Comparison of ENCODE assay signal across 8 cellular contexts in the genomic region with DNA sequence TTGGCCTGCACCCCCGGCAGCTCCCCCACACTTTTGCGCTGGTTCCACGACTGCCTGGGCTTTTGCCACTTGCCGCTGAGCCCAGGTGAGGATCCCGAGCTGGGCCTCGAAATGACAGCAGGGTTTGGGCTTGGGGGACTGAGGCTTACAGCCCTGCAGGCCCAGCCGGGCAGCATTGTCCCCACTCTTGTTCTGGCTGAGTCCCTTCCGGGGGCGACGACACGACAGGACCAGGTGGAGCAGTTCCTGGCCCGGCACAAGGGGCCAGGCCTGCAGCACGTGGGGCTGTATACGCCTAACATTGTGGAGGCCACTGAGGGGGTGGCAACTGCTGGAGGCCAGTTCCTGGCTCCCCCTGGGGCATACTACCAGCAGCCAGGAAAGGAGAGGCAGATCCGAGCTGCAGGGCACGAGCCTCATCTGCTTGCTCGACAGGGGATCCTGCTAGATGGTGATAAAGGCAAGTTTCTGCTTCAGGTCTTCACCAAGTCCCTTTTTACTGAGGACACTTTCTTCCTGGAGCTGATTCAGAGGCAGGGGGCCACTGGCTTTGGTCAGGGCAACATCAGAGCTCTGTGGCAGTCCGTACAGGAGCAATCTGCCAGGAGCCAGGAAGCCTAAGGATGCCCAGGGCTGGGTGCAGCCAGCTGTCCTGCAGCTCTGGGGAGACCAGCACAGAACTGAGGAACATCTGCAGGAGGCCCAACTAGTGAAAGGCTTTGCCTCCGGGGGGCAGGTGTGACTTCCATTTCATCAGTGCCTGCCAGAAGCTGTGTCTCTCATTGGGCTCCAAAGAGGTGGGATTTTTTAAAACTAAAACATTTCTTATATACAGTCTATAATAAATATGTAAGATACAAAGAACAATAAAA. TPM values are rescaled to one million over a fixed set of nuclear protein-coding genes. Genes with fewer than 3 reads are reported as not detected.
DNase-seq lines count a peak whose midpoint lies in the region; ATAC-seq, FAIRE-seq and TF ChIP-seq lines count a peak whose summit lies in the region.

No MANE protein-coding gene starts in this region.

- H3K36me3 Mint-ChIP-seq in astrocyte (ENCODE audit: low read depth, unreplicated experiment), result peaks cover 4% of the 10 kb centered on the region
- peaks cover 9% of the 10 kb centered on the region for H3K36me3 Mint-ChIP-seq in neural progenitor cell

- H3K4me1 Mint-ChIP-seq in astrocyte (ENCODE audit: low read depth, unreplicated experiment) (peaks cover 7% of the 10 kb centered on the region), neural progenitor cell (peaks cover 32% of the 10 kb centered on the region)

- H3K4me1 ChIP-seq in HUES64 (ENCODE audit: insufficient read depth, low read length) (peaks cover 20% of the 10 kb centered on the region), astrocyte (ENCODE audit: insufficient read depth, low read length) (peaks cover 10% of the 10 kb centered on the region), neural progenitor cell (peaks cover 17% of the 10 kb centered on the region), GM23248 (ENCODE audit: insufficient read depth) (0 out of 2 replicates have a peak, but pooled peaks cover 3% of the 10 kb centered on the region)

- no peaks in the 10 kb centered on the region for H3K9me3 ChIP-seq in HUES64 (ENCODE audit: insufficient read depth, low read depth, low read length)
- no peaks in the 10 kb centered on the region for H3K9me3 ChIP-seq in astrocyte (ENCODE audit: insufficient read depth, low read depth, low read length)
- no peaks in the 10 kb centered on the region for H3K9me3 ChIP-seq in neural progenitor cell (ENCODE audit: low read depth)
- no peaks in the 10 kb centered on the region for H3K9me3 ChIP-seq in GM23248 (ENCODE audit: low read depth)

- no peaks in the 10 kb centered on the region for H3K9me2 ChIP-seq in GM23248 (ENCODE audit: insufficient read depth)

- peak overlapping the region; percentile 48 for H3K27ac ChIP-seq in HUES64 (ENCODE audit: low read depth, low read length)
- H3K27ac ChIP-seq in astrocyte (ENCODE audit: low read depth, low read length), result no peak overlapping the region
- H3K27ac ChIP-seq in neural progenitor cell, result peak overlapping the region; percentile 34
- H3K27ac ChIP-seq in GM23248, result no peak overlapping the region

- TF ChIP-seq CTCF in astrocyte (IDR thresholded peaks at IDR 0.05; ENCODE audit: insufficient read depth, low read depth, low read length), result no peak
- TF ChIP-seq CTCF in neural progenitor cell (IDR thresholded peaks at IDR 0.05), result no peak

- H4K20me1 ChIP-seq in astrocyte (ENCODE audit: insufficient read depth, low read length) (no peaks in the 10 kb centered on the region), neural progenitor cell (ENCODE audit: low read depth) (no peaks in the 10 kb centered on the region), GM23248 (ENCODE audit: insufficient read depth) (no peaks in the 10 kb centered on the region)

- H3K27me3 ChIP-seq in HUES64 (ENCODE audit: insufficient read depth, low read length) (no peaks in the 10 kb centered on the region), astrocyte (ENCODE audit: insufficient read depth, low read length) (no peaks in the 10 kb centered on the region), neural progenitor cell (no peaks in the 10 kb centered on the region), GM23248 (replicated peaks; ENCODE audit: insufficient read depth) (no peaks in the 10 kb centered on the region)

- H3K9me3 Mint-ChIP-seq in astrocyte (ENCODE audit: unreplicated experiment), result no peaks in the 10 kb centered on the region
- no peaks in the 10 kb centered on the region for H3K9me3 Mint-ChIP-seq in neural progenitor cell

- no peak overlapping the region for H3K27ac Mint-ChIP-seq in astrocyte (ENCODE audit: unreplicated experiment)
- H3K27ac Mint-ChIP-seq in neural progenitor cell, result no peak overlapping the region

- H3K4me3 Mint-ChIP-seq in astrocyte (ENCODE audit: unreplicated experiment) (peak overlapping the region; percentile 27), neural progenitor cell (no peak overlapping the region)

- H3K4me2 ChIP-seq in astrocyte (ENCODE audit: low read length), result peak overlapping the region; percentile 88
- no peak overlapping the region for H3K4me2 ChIP-seq in neural progenitor cell
- no peak overlapping the region for H3K4me2 ChIP-seq in GM23248 (ENCODE audit: unreplicated experiment)

- H3K9ac ChIP-seq in HUES64 (ENCODE audit: low read depth, low read length), result peak overlapping the region; percentile 40
- H3K9ac ChIP-seq in astrocyte (ENCODE audit: low read length), result no peak overlapping the region
- no peak overlapping the region for H3K9ac ChIP-seq in neural progenitor cell
- no peak overlapping the region for H3K9ac ChIP-seq in GM23248

- peaks cover 34% of the 10 kb centered on the region for H3F3A ChIP-seq in neural progenitor cell (ENCODE audit: low read depth)
- no peaks in the 10 kb centered on the region for H3F3A ChIP-seq in GM23248 (ENCODE audit: insufficient read depth)

- DNase-seq in NCI-H146 (lab: John Stamatoyannopoulos, UW) (peak; percentile 45), NCI-H146 treated with DMSO at 0.1 percent for 48 hours (lab: John Stamatoyannopoulos, UW; ENCODE audit: unreplicated experiment) (no peak), astrocyte (ENCODE audit: low read depth) (no peak), neural progenitor cell (ENCODE audit: low spot score) (no peak), GM23248 (no peak)

- no peaks in the 10 kb centered on the region for H3K79me2 ChIP-seq in astrocyte (ENCODE audit: insufficient read depth, low read length)
- H3K79me2 ChIP-seq in neural progenitor cell (ENCODE audit: low read depth), result no peaks in the 10 kb centered on the region
- H3K79me2 ChIP-seq in GM23248 (ENCODE audit: insufficient read depth), result no peaks in the 10 kb centered on the region

- H3K36me3 ChIP-seq in HUES64 (ENCODE audit: insufficient read depth, low read length) (peaks cover 27% of the 10 kb centered on the region), astrocyte (ENCODE audit: insufficient read depth, low read length) (no peaks in the 10 kb centered on the region), neural progenitor cell (no peaks in the 10 kb centered on the region), GM23248 (ENCODE audit: low read depth) (no peaks in the 10 kb centered on the region)

- H2AFZ ChIP-seq in astrocyte (ENCODE audit: low read depth, low read length), result peak overlapping the region; percentile 90
- H2AFZ ChIP-seq in neural progenitor cell (replicated peaks), result no peak overlapping the region
- H2AFZ ChIP-seq in GM23248, result no peak overlapping the region

- ATAC-seq in GM21515 (IDR thresholded peaks at IDR 0.05; ENCODE audit: unreplicated experiment) (no peak), GM21576 (IDR thresholded peaks at IDR 0.05; ENCODE audit: unreplicated experiment) (no peak)

- H3K27me3 Mint-ChIP-seq in astrocyte (ENCODE audit: low read depth, unreplicated experiment) (peaks cover 2% of the 10 kb centered on the region), neural progenitor cell (ENCODE audit: insufficient read depth, low read depth) (peaks cover 8% of the 10 kb centered on the region)

- H3K4me3 ChIP-seq in HUES64 (ENCODE audit: low read length) (peak overlapping the region; percentile 35; the same call in 1 of the 2 replicates), astrocyte (ENCODE audit: insufficient read depth, low read depth, low read length) (no peak overlapping the region), neural progenitor cell (no peak overlapping the region), GM23248 (no peak overlapping the region)

- WGBS in HUES64, result 87% methylated on average over 19 of the region's 19 CpGs
- WGBS in GM23248 (ENCODE audit: low coverage in 1 of 2, low lambda C conversion rate in 2 of 2, missing lambda C conversion rate in 2 of 2), 2 experiments, result 80 to 83% methylated on average over 19 of the region's 19 CpGs

- in situ Hi-C loops in GM23248 (cut with MboI), result no loop called here

- FAIRE-seq in astrocyte (lab: Jason Lieb, UNC), result no peak

RNA-seq across cellular contexts. Expression of a gene that starts 1.2 kb away (rescaled TPM):
- 3.2 TPM for polyA plus RNA-seq in HUES64 (2013, experiment 1 of 2)
- 3.9 TPM for polyA plus RNA-seq in HUES64 (2013, experiment 2 of 2)
- total RNA-seq in astrocyte, result 0.61 and 0.70 TPM in 2 replicates
- total RNA-seq in neural progenitor cell (ENCODE audit: low replicate concordance), result 0.64 and 2.4 TPM in 2 replicates
- 3.7 TPM in 2 replicates for total RNA-seq in GM23248 (2014; rRNA removed; shearing (Covaris generic))
- 1.2 and 1.4 TPM in 2 replicates for polyA plus RNA-seq in GM23248 (2016; fragmentation: Nextera tagmentation; extraction: Ambion mirVana)

RNA-seq across cellular contexts. Expression of a gene that starts 12.1 kb away (rescaled TPM):
- 20.9 TPM for polyA plus RNA-seq in HUES64 (2013, experiment 1 of 2)
- 17.2 TPM for polyA plus RNA-seq in HUES64 (2013, experiment 2 of 2)
- total RNA-seq in astrocyte, result 4.3 TPM in 2 replicates
- 6.1 and 10.7 TPM in 2 replicates for total RNA-seq in neural progenitor cell (ENCODE audit: low replicate concordance)
- 10.4 and 15.3 TPM in 2 replicates for total RNA-seq in GM23248 (2014; rRNA removed; shearing (Covaris generic))
- polyA plus RNA-seq in GM23248 (2016; fragmentation: Nextera tagmentation; extraction: Ambion mirVana), result 8.2 and 8.4 TPM in 2 replicates

RNA-seq across cellular contexts. Expression of a gene that starts 12.4 kb away (rescaled TPM):
- 29.5 TPM for polyA plus RNA-seq in HUES64 (2013, experiment 1 of 2)
- 34.4 TPM for polyA plus RNA-seq in HUES64 (2013, experiment 2 of 2)
- total RNA-seq in astrocyte (6.0 and 6.6 TPM in 2 replicates), neural progenitor cell (ENCODE audit: low replicate concordance) (48.2 and 89.7 TPM in 2 replicates)
- 14.5 and 15.0 TPM in 2 replicates for total RNA-seq in GM23248 (2014; rRNA removed; shearing (Covaris generic))
- 10.0 and 10.6 TPM in 2 replicates for polyA plus RNA-seq in GM23248 (2016; fragmentation: Nextera tagmentation; extraction: Ambion mirVana)

Comparison
In these comparisons a context has a peak if more than half of its experiments do, and no peak if none do; other contexts are left out.
1. H3K27ac ChIP-seq: peak in HUES64 (single experiment) and neural progenitor cell (single experiment); none in astrocyte (single experiment) and GM23248 (single experiment).